8 cellular contexts compared by ENCODE assay signal in genomic region chr3:172040976-172041963, GRCh38. TPM values are rescaled to one million over a fixed set of nuclear protein-coding genes. Genes with fewer than 3 reads are reported as not detected.
DNase-seq lines count a peak whose midpoint lies in the region; ATAC-seq and TF ChIP-seq lines count a peak whose summit lies in the region.

No MANE protein-coding gene starts in this region.

- CTCF ChIA-PET in naive thymus-derived CD4-positive, alpha-beta T cell (lab: Charles Lee): interaction anchor here (1.2 to 1.8 kb wide), 2 partner anchors 61 to 66 kb away, joined by 3 to 7 read pairs; no protein-coding TSS in a partner anchor

- peaks cover 0 to 9% (median 0%) of the 10 kb centered on the region in 5 donors for H3K36me3 Mint-ChIP-seq in naive thymus-derived CD4-positive, alpha-beta T cell

- no peaks in the 10 kb centered on the region for H3K27me3 ChIP-seq in naive thymus-derived CD4-positive, alpha-beta T cell (ENCODE audit: control insufficient read depth in 2 of 2, insufficient read depth in 2 of 2, low read length in 2 of 2)

- peak overlapping the region; percentile 17 to 83 (median 76) for H3K27ac Mint-ChIP-seq in naive thymus-derived CD4-positive, alpha-beta T cell

- intact Hi-C loops in naive thymus-derived CD4-positive, alpha-beta T cell (cut with micrococcal nuclease): no loop called here

- TF ChIP-seq CTCF in GM13977 (IDR thresholded peaks at IDR 0.05; ENCODE audit: extremely low read depth, insufficient read depth, missing control alignments) (no peak), GM13976 (IDR thresholded peaks at IDR 0.05; ENCODE audit: borderline replicate concordance, control extremely low read depth, extremely low read depth, insufficient read depth, missing control alignments) (no peak)

- peak overlapping the region; percentile 71 to 100 (median 84) for H3K4me3 Mint-ChIP-seq in naive thymus-derived CD4-positive, alpha-beta T cell

- peaks cover 11 to 15% of the 10 kb centered on the region in 2 donors for H3K4me1 ChIP-seq in naive thymus-derived CD4-positive, alpha-beta T cell (ENCODE audit: control insufficient read depth in 2 of 2, insufficient read depth in 2 of 2, low read length in 2 of 2)

- H3K9me3 ChIP-seq in naive thymus-derived CD4-positive, alpha-beta T cell (ENCODE audit: control insufficient read depth in 2 of 3, low read length in 3 of 3): no peaks in the 10 kb centered on the region

- peaks cover 0 to 7% (median 0%) of the 10 kb centered on the region in 3 experiments for H3K36me3 ChIP-seq in naive thymus-derived CD4-positive, alpha-beta T cell (ENCODE audit: control insufficient read depth in 2 of 3, insufficient read depth in 3 of 3, low read length in 3 of 3)

- no peaks in the 10 kb centered on the region for H3K9me3 Mint-ChIP-seq in naive thymus-derived CD4-positive, alpha-beta T cell

- H3K4me1 Mint-ChIP-seq in naive thymus-derived CD4-positive, alpha-beta T cell: peaks cover 24 to 76% (median 61%) of the 10 kb centered on the region in 7 donors

- peaks cover 0 to 17% (median 0%) of the 10 kb centered on the region in 5 donors for H3K27me3 Mint-ChIP-seq in naive thymus-derived CD4-positive, alpha-beta T cell

- ATAC-seq in naive thymus-derived CD4-positive, alpha-beta T cell: no peak

- POLR2A ChIA-PET in naive thymus-derived CD4-positive, alpha-beta T cell (lab: Charles Lee): interaction anchor here (1.3 kb wide), 1 partner anchor 61 kb away, joined by 4 read pairs; no protein-coding TSS in a partner anchor

- peak overlapping the region; percentile 97 for H3K27ac ChIP-seq in naive thymus-derived CD4-positive, alpha-beta T cell (ENCODE audit: low read depth, low read length)

- peak overlapping the region; percentile 64 for H3K4me3 ChIP-seq in naive thymus-derived CD4-positive, alpha-beta T cell (ENCODE audit: low read length)

- DNase-seq in NCI-H82 (lab: John Stamatoyannopoulos, UW): peak; percentile 59
- DNase-seq in NCI-H82 treated with DMSO at 0.1 percent for 48 hours (lab: John Stamatoyannopoulos, UW; ENCODE audit: unreplicated experiment): no peak
- peak; percentile 63 for DNase-seq in RKO (ENCODE audit: low spot score)
- peak; percentile 49 for DNase-seq in epidermal melanocyte (ENCODE audit: insufficient read length, low spot score)
- DNase-seq in naive thymus-derived CD4-positive, alpha-beta T cell: no peak
- DNase-seq in GM19240 (ENCODE audit: insufficient read length, low spot score): no peak
- DNase-seq in GM13977 (ENCODE audit: low spot score): no peak
- no peak for DNase-seq in GM13976 (ENCODE audit: low spot score)

- in situ Hi-C loops in GM13977 (cut with MboI; ENCODE audit: low pct_unique_long_range_greater_than_20kb, low sequenced_read_pairs, unreplicated experiment): no loop called here
- in situ Hi-C loops in GM13976 (cut with MboI; ENCODE audit: low sequenced_read_pairs, unreplicated experiment): no loop called here

RNA-seq across cellular contexts. Expression of gene FNDC3B, which starts 1.9 kb away (rescaled TPM):
- 10 to 100 TPM; 21.1 to 78.6 (median 29.4) TPM for total RNA-seq in naive thymus-derived CD4-positive, alpha-beta T cell
- 10 to 100 TPM in 1 of 2 donors, 1 to 10 TPM in 1; 8.6 to 11.0 TPM for polyA plus RNA-seq in naive thymus-derived CD4-positive, alpha-beta T cell

Comparison
In these comparisons a context has a peak if more than half of its experiments do, and no peak if none do; other contexts are left out.
1. DNase-seq: peak in NCI-H82 (single experiment), RKO (single experiment) and epidermal melanocyte (single experiment); none in NCI-H82 treated with DMSO at 0.1 percent for 48 hours (single experiment), naive thymus-derived CD4-positive, alpha-beta T cell (0 of 9), GM19240 (single experiment), GM13977 (single experiment) and GM13976 (single experiment).